ENCODE assay signal across 28 cellular contexts in the genomic region with DNA sequence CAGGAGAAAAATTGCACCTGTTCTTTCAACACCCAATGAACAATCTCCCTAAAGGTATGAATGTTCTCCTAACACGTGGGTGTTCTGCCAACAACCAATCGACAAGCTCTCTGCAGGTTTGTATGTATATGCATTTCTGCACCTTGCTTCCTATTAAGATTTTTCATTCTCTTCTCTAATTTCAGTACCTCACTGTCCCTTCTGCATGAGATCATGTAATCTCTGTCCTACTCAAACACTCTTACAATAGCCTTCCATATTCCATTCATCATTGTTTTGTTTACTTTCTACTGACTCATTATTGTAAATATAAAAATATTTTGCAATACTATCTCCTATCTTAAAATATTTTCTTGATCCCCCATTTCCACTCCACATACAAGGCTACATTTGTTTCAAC.
"Had no signal": no experiment of that assay in that cellular context is flagged by ENCODE, and none has a peak within 500 bp of the region (broad histone marks: within the 10 kb centered on the region; RNA-seq: fewer than 3 reads in every experiment).

No MANE protein-coding gene starts in this region.

- H3K4me3 Mint-ChIP-seq: naive thymus-derived CD8-positive, alpha-beta T cell; nephron; neural crest cell; stimulated activated naive B cell treated with anti-CD40 and anti-IgM and Interleukin-4, amounts not matched to agents 10 μg/mL and 1 μg/mL and 100 μg/mL, for 72 hours; stimulated activated naive CD8-positive, alpha-beta T cell treated with anti-CD3 and anti-CD28 coated beads, Interleukin-15, Interleukin-2, amounts not matched to agents 100 ng/mL and 50 ng/mL, for 24 hours; type B pancreatic cell had no signal

- H3K27ac ChIP-seq: hepatocyte, left lung, lower lobe of right lung, pancreas, prostate gland, skin epidermis, suprapubic skin, tibial nerve, uterus had no signal

- H3K27me3 ChIP-seq: hepatocyte, left lung, pancreas, suprapubic skin, tibial nerve, uterus had no signal

- H3K27ac Mint-ChIP-seq: naive thymus-derived CD8-positive, alpha-beta T cell; nephron; stimulated activated naive B cell treated with anti-CD40 and anti-IgM and Interleukin-4, amounts not matched to agents 10 μg/mL and 1 μg/mL and 100 μg/mL, for 72 hours; stimulated activated naive CD8-positive, alpha-beta T cell treated with anti-CD3 and anti-CD28 coated beads, Interleukin-15, Interleukin-2, amounts not matched to agents 100 ng/mL and 50 ng/mL, for 24 hours; type B pancreatic cell had no signal

- DNase-seq: kidney; left colon; left lung; lower lobe of right lung; mammary epithelial cell; mesenchymal stem cell; naive thymus-derived CD8-positive, alpha-beta T cell; nucleus accumbens; pancreas; posterior cingulate gyrus; retina; right cardiac atrium; stimulated activated CD4-positive, alpha-beta T cell treated with anti-CD3 and anti-CD28 coated beads, Interleukin-12 subunit alpha, Interleukin-12 subunit beta, amount 100 ng/mL, for 4 hours; stimulated activated CD4-positive, alpha-beta T cell treated with anti-CD3 and anti-CD28 coated beads, Interleukin-15, amount 100 ng/mL, for 24 hours; stimulated activated CD4-positive, alpha-beta T cell treated with anti-CD3 and anti-CD28 coated beads, Interleukin-2, amount 100 ng/mL, for 24 hours; stimulated activated CD4-positive, alpha-beta T cell treated with anti-CD3 and anti-CD28 coated beads, Interleukin-4, amount 100 ng/mL, for 1 hour; stimulated activated naive B cell treated with anti-CD40 and anti-IgM and Interleukin-4, amounts not matched to agents 10 μg/mL and 1 μg/mL and 100 μg/mL, for 72 hours; uterus had no signal

- H3K9me3 Mint-ChIP-seq: nephron, neural crest cell, type B pancreatic cell had no signal

- H3K36me3 ChIP-seq: left lung, lower lobe of right lung, pancreas, prostate gland, suprapubic skin, tibial nerve, uterus had no signal

- H3K4me1 Mint-ChIP-seq: naive thymus-derived CD8-positive, alpha-beta T cell; nephron; neural crest cell; stimulated activated naive B cell treated with anti-CD40 and anti-IgM and Interleukin-4, amounts not matched to agents 10 μg/mL and 1 μg/mL and 100 μg/mL, for 72 hours had no signal

- H3K4me1 ChIP-seq: left lung, lower lobe of right lung, pancreas, prostate gland, suprapubic skin, tibial nerve, uterus had no signal

- H3K27me3 Mint-ChIP-seq: naive thymus-derived CD8-positive, alpha-beta T cell; stimulated activated naive B cell treated with anti-CD40 and anti-IgM and Interleukin-4, amounts not matched to agents 10 μg/mL and 1 μg/mL and 100 μg/mL, for 72 hours; stimulated activated naive CD8-positive, alpha-beta T cell treated with anti-CD3 and anti-CD28 coated beads, Interleukin-15, Interleukin-2, amounts not matched to agents 100 ng/mL and 50 ng/mL, for 24 hours; type B pancreatic cell had no signal

- ATAC-seq: left colon; naive thymus-derived CD8-positive, alpha-beta T cell; pancreas; right cardiac atrium; sciatic nerve; stimulated activated naive B cell treated with anti-CD40 and anti-IgM and Interleukin-4, amounts not matched to agents 10 μg/mL and 1 μg/mL and 100 μg/mL, for 72 hours had no signal

- H3K36me3 Mint-ChIP-seq: stimulated activated naive B cell treated with anti-CD40 and anti-IgM and Interleukin-4, amounts not matched to agents 10 μg/mL and 1 μg/mL and 100 μg/mL, for 72 hours; type B pancreatic cell had no signal

- H3K9me3 ChIP-seq: left lung, lower lobe of right lung, pancreas, prostate gland, suprapubic skin, tibial nerve, uterus had no signal

- H3K4me3 ChIP-seq: hepatocyte, left lung, lower lobe of right lung, pancreas, prostate gland, skin epidermis, suprapubic skin, tibial nerve, uterus had no signal

- FAIRE-seq: kidney, pancreas had no signal
